8 cellular contexts compared by ENCODE assay signal in the genomic region with DNA sequence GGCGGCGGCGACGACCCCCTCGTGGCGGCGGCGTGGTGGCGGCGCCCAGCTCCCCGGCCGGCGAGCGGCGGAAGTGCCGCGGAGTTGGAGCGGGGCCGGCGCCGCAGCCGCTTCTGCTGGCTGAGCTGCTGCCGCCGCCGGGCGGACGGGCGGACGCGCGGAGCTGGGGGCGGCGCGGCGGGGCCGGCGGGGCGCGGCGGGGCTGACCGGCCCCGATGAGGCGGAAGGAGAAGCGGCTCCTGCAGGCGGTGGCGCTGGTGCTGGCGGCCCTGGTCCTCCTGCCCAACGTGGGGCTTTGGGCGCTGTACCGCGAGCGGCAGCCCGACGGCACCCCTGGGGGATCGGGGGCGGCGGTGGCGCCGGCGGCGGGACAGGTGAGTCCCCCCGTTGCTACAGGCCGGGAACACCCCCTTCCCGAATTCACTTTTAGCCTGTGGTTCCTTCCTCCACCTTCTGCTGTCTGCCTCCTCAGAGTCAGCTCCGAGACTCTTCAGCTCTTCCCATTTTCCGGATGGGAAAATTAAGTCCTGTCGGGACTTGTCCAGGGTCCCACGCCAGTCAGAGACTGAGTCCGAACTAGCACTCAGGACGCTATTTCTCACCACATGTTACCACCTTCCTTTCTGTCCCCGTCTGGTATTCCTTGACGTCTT. TPM values are rescaled to one million over a fixed set of nuclear protein-coding genes. Genes with fewer than 3 reads are reported as not detected.
DNase-seq lines count a peak whose midpoint lies in the region; ATAC-seq and TF ChIP-seq lines count a peak whose summit lies in the region.

A gene with protein sequence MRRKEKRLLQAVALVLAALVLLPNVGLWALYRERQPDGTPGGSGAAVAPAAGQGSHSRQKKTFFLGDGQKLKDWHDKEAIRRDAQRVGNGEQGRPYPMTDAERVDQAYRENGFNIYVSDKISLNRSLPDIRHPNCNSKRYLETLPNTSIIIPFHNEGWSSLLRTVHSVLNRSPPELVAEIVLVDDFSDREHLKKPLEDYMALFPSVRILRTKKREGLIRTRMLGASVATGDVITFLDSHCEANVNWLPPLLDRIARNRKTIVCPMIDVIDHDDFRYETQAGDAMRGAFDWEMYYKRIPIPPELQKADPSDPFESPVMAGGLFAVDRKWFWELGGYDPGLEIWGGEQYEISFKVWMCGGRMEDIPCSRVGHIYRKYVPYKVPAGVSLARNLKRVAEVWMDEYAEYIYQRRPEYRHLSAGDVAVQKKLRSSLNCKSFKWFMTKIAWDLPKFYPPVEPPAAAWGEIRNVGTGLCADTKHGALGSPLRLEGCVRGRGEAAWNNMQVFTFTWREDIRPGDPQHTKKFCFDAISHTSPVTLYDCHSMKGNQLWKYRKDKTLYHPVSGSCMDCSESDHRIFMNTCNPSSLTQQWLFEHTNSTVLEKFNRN (plus strand): TSS at position 82 of the 653 bp plus-strand sequence. CDS start 134 bp downstream, at position 216.

- TF ChIP-seq POLR2A in gastroesophageal sphincter (IDR thresholded peaks at IDR 0.05) = peak in 1 of 2 donors; percentile 67

- H3K27ac ChIP-seq in CD4-positive, CD25-positive, alpha-beta regulatory T cell (ENCODE audit: insufficient read depth, low read length, poor library complexity, severe bottlenecking) = peak within 1 kb of the TSS; percentile 75
- H3K27ac ChIP-seq in gastroesophageal sphincter = peak within 1 kb of the TSS; percentile 3 to 92 (median 84)
- H3K27ac ChIP-seq in neural cell (ENCODE audit: low read length) = no peak within 1 kb of the TSS
- H3K27ac ChIP-seq in upper lobe of right lung = peak within 1 kb of the TSS; percentile 83

- H3K9me3 Mint-ChIP-seq in CD4-positive, CD25-positive, alpha-beta regulatory T cell = no peaks in the 10 kb centered on the region

- no peaks in the 10 kb centered on the region for H3K27me3 Mint-ChIP-seq in CD4-positive, CD25-positive, alpha-beta regulatory T cell

- peak within 1 kb of the TSS; percentile 28 for H2AFZ ChIP-seq in neural cell (ENCODE audit: low read depth, low read length)

- peak within 1 kb of the TSS; percentile 90 to 99 (median 94) for H3K4me3 Mint-ChIP-seq in CD4-positive, CD25-positive, alpha-beta regulatory T cell

- TF ChIP-seq EP300 in gastroesophageal sphincter (IDR thresholded peaks at IDR 0.05) (no peak), neural cell (conservative IDR thresholded peaks at IDR 0.05; ENCODE audit: poor library complexity, severe bottlenecking) (no peak)

- no peaks in the 10 kb centered on the region for H3K9me2 ChIP-seq in neural cell (ENCODE audit: insufficient read depth, low read length)

- no peaks in the 10 kb centered on the region for H3K79me2 ChIP-seq in neural cell (replicated peaks; ENCODE audit: insufficient read depth, low read length)

- peak; percentile 69 to 71 for ATAC-seq in CD4-positive, CD25-positive, alpha-beta regulatory T cell (ENCODE audit: low read depth in 2 of 2)
- peak; percentile 62 for ATAC-seq in GM18861 (IDR thresholded peaks at IDR 0.05; ENCODE audit: unreplicated experiment)
- peak; percentile 69 for ATAC-seq in HG03025 (IDR thresholded peaks at IDR 0.05; ENCODE audit: low FRiP score, unreplicated experiment)
- peak; percentile 87 for ATAC-seq in gastroesophageal sphincter
- peak; percentile 75 for ATAC-seq in upper lobe of right lung

- peaks cover 6% of the 10 kb centered on the region for H3K36me3 Mint-ChIP-seq in CD4-positive, CD25-positive, alpha-beta regulatory T cell

- TF ChIP-seq RAD21 in neural cell (conservative IDR thresholded peaks at IDR 0.05) = no peak

- H3K27ac Mint-ChIP-seq in CD4-positive, CD25-positive, alpha-beta regulatory T cell = peak within 1 kb of the TSS; percentile 94 to 98 (median 96)

- H3K36me3 ChIP-seq in CD4-positive, CD25-positive, alpha-beta regulatory T cell (ENCODE audit: control insufficient read depth, insufficient read depth, low read length) = peaks cover 7% of the 10 kb centered on the region
- H3K36me3 ChIP-seq in gastroesophageal sphincter (no peaks in the 10 kb centered on the region), neural cell (ENCODE audit: insufficient read depth, low read length) (no peaks in the 10 kb centered on the region), upper lobe of right lung (no peaks in the 10 kb centered on the region)

- peak within 1 kb of the TSS; percentile 97 for H3K4me3 ChIP-seq in CD4-positive, CD25-positive, alpha-beta regulatory T cell (ENCODE audit: low read depth, low read length)
- peak within 1 kb of the TSS; percentile 93 to 97 for H3K4me3 ChIP-seq in gastroesophageal sphincter
- H3K4me3 ChIP-seq in neural cell (ENCODE audit: low read length) = peak within 1 kb of the TSS; percentile 96
- peak within 1 kb of the TSS; percentile 90 for H3K4me3 ChIP-seq in upper lobe of right lung

- peak in 1 of 3 donors; percentile 83 for DNase-seq in CD4-positive, CD25-positive, alpha-beta regulatory T cell
- DNase-seq in NOMO-1 treated with DMSO at 0.1 percent for 48 hours (lab: John Stamatoyannopoulos, UW; ENCODE audit: unreplicated experiment) (peak; percentile 63), activated gamma-delta T cell treated with Interleukin-2 at 50 U/mL for 16 hours (peak; percentile 61), upper lobe of right lung (peak; percentile 89)

- WGBS in gastroesophageal sphincter (ENCODE audit: low coverage in 1 of 2), 2 donors = 0 to 4% methylated on average over 7 to 19 of the region's 72 CpGs

- peaks cover 10 to 60% (median 44%) of the 10 kb centered on the region in 4 donors for H3K4me1 Mint-ChIP-seq in CD4-positive, CD25-positive, alpha-beta regulatory T cell

- peaks cover 35% of the 10 kb centered on the region for H3K4me1 ChIP-seq in CD4-positive, CD25-positive, alpha-beta regulatory T cell (ENCODE audit: control insufficient read depth, insufficient read depth, low read length, poor library complexity, severe bottlenecking)
- peaks cover 0 to 52% (median 24%) of the 10 kb centered on the region in 3 donors for H3K4me1 ChIP-seq in gastroesophageal sphincter
- H3K4me1 ChIP-seq in upper lobe of right lung = peaks cover 28% of the 10 kb centered on the region

- H3K9me3 ChIP-seq in CD4-positive, CD25-positive, alpha-beta regulatory T cell (ENCODE audit: control insufficient read depth in 2 of 2, low read length in 2 of 2) = no peaks in the 10 kb centered on the region
- H3K9me3 ChIP-seq in gastroesophageal sphincter = no peaks in the 10 kb centered on the region
- no peaks in the 10 kb centered on the region for H3K9me3 ChIP-seq in neural cell (ENCODE audit: low read length)
- H3K9me3 ChIP-seq in upper lobe of right lung = no peaks in the 10 kb centered on the region

- no peaks in the 10 kb centered on the region for H3K27me3 ChIP-seq in CD4-positive, CD25-positive, alpha-beta regulatory T cell (ENCODE audit: control insufficient read depth, insufficient read depth, low read length)
- no peaks in the 10 kb centered on the region for H3K27me3 ChIP-seq in gastroesophageal sphincter
- peaks cover 16% of the 10 kb centered on the region for H3K27me3 ChIP-seq in neural cell (ENCODE audit: insufficient read depth, low read depth, low read length)
- H3K27me3 ChIP-seq in upper lobe of right lung = no peaks in the 10 kb centered on the region

- peak within 1 kb of the TSS; percentile 58 for H3K9ac ChIP-seq in neural cell (ENCODE audit: low read length)

- TF ChIP-seq CTCF in gastroesophageal sphincter (IDR thresholded peaks at IDR 0.05) (peak in 2 of 4 experiments; percentile 28 to 43), neural cell (IDR thresholded peaks at IDR 0.05; ENCODE audit: poor library complexity, severe bottlenecking) (no peak), upper lobe of right lung (IDR thresholded peaks at IDR 0.05) (no peak)

- H4K20me1 ChIP-seq in neural cell (ENCODE audit: insufficient read depth) = no peaks in the 10 kb centered on the region

- H3F3A ChIP-seq in neural cell (ENCODE audit: insufficient read depth, low read length, poor library complexity, severe bottlenecking) = no peaks in the 10 kb centered on the region

- H3K4me2 ChIP-seq in neural cell (ENCODE audit: low read length) = peak within 1 kb of the TSS; percentile 42

- intact Hi-C loops in upper lobe of right lung (cut with DNase I) = no loop called here

TF ChIP-seq in neural cell, 6 proteins besides CTCF, POLR2A, EP300 and RAD21:
- TF ChIP-seq SMC3 (conservative IDR thresholded peaks at IDR 0.05; ENCODE audit: poor library complexity) (no peak), TAF1 (IDR thresholded peaks at IDR 0.05; ENCODE audit: low read depth) (peak; percentile 69)

RNA-seq across cellular contexts. Expression of the gene that starts here (rescaled TPM):
- total RNA-seq in CD4-positive, CD25-positive, alpha-beta regulatory T cell = 43.4 TPM
- 10 to 100 TPM in 3 of 4 donors, 1 to 10 TPM in 1; 8.4 to 18.2 (median 13.0) TPM for polyA plus RNA-seq in CD4-positive, CD25-positive, alpha-beta regulatory T cell
- total RNA-seq in gastroesophageal sphincter (10 to 100 TPM; 19.1 to 49.1 (median 34.0) TPM), upper lobe of right lung (93.8 TPM)
- polyA plus RNA-seq in neural cell = 2.9 and 3.1 TPM in 2 replicates
- 6.1 and 7.1 TPM in 2 replicates for polyA minus RNA-seq in neural cell
